ENCODE assay signal across 13 cellular contexts in the genomic region with DNA sequence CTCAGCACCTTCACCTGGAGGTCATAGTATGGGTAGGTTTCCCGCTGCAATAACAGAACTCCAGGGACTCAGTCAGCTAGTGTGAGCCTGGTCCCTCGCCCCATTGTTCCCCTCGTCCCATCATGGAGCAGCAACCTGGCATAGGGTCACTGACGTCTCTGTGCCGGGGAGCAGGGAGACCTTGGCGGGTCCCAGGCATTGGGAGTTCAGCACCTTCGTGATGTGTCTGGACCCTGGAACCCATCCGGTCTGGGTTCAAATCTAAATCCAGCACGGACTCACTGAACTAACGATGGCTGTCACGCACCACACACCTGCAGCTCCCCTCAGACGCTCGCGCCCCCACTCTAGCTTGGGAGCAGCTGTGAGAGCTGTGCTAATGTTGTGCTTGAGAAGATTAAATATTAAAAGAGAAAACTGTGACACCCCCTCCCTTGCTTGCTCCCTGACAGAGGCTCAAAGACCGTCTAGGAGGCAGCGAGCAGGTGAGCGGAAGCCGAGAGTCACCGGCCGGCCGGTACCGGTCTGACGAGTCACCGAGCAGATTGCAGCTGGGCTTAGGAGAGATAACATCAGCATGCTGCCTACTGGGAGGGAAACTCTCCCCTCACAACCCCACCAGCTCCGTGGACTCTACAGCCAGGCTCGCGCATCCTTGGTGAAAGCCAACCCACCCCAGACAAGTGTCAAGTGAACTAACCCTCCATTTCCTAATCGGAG. TPM values are rescaled to one million over a fixed set of nuclear protein-coding genes. Genes with fewer than 3 reads are reported as not detected.
DNase-seq lines count a peak whose midpoint lies in the region; ATAC-seq, FAIRE-seq and TF ChIP-seq lines count a peak whose summit lies in the region.
"Had no signal": no experiment of that assay in that cellular context is flagged by ENCODE, and none has a peak within 500 bp of the region (broad histone marks: within the 10 kb centered on the region; RNA-seq: fewer than 3 reads in every experiment).

No MANE protein-coding gene starts in this region.

- intact Hi-C loops in PC-3 (cut with micrococcal nuclease) (no loop called here), gastrocnemius medialis (cut with DNase I; ENCODE audit: low total_unique reads) (no loop called here)

- H3K36me3 ChIP-seq in H7 (replicated peaks; ENCODE audit: control insufficient read depth, insufficient read depth, low read length): peaks cover 6% of the 10 kb centered on the region
- H3K36me3 ChIP-seq in PC-3 (ENCODE audit: low read depth, low read length): peaks cover 11% of the 10 kb centered on the region; the same call in 1 of the 2 replicates
- peaks cover 5 to 11% of the 10 kb centered on the region in 2 experiments for H3K36me3 ChIP-seq in keratinocyte (ENCODE audit: control insufficient read depth in 2 of 2, extremely low read depth in 1 of 2, insufficient read depth in 2 of 2, low read length in 2 of 2)
- H3K36me3 ChIP-seq in gastrocnemius medialis: peaks cover 0 to 17% of the 10 kb centered on the region in 2 donors

- H2AFZ ChIP-seq in PC-3 (ENCODE audit: low read length) (peak overlapping the region; percentile 84), keratinocyte (ENCODE audit: control insufficient read depth, low read length) (peak overlapping the region; percentile 24)

- H3K79me2 ChIP-seq in PC-3 (ENCODE audit: low read length) (no peaks in the 10 kb centered on the region), keratinocyte (ENCODE audit: control insufficient read depth, insufficient read depth, low read length) (no peaks in the 10 kb centered on the region)

- no peaks in the 10 kb centered on the region for H3F3A ChIP-seq in PC-3 (ENCODE audit: low read length, unreplicated experiment)

- H3K27ac ChIP-seq in PC-3 (ENCODE audit: low read length) (peak overlapping the region; percentile 50), keratinocyte (ENCODE audit: control insufficient read depth, insufficient read depth, low read length) (peak overlapping the region; percentile 27), gastrocnemius medialis (peak overlapping the region; percentile 93 to 100 (median 95))

- in situ Hi-C loops in gastrocnemius medialis (cut with MboI; ENCODE audit: low sequenced_read_pairs in 4 of 4): no loop called here

- DNase-seq in H7 (peak; percentile 61), PC-3 (peak; percentile 76), keratinocyte (ENCODE audit: low read depth, low spot score) (no peak), gastrocnemius medialis (peak in 1 of 2 donors; percentile 73), NAMALWA (ENCODE audit: low spot score) (no peak), NCI-H2081 treated with DMSO at 0.1 percent for 48 hours (lab: John Stamatoyannopoulos, UW) (no peak)
- DNase-seq: erythroblast, NCI-H1436, occipital lobe had no signal

- TF ChIP-seq CTCF in PC-3 (conservative IDR thresholded peaks at IDR 0.05; ENCODE audit: low read depth, low read length) (no peak), keratinocyte (optimal IDR thresholded peaks at IDR 0.05 in 1 of 3, IDR thresholded peaks at IDR 0.05 in 1 of 3, conservative IDR thresholded peaks at IDR 0.05 in 1 of 3; ENCODE audit: extremely low read depth in 1 of 3, insufficient read depth in 2 of 3, low read length in 3 of 3) (no peak), gastrocnemius medialis (IDR thresholded peaks at IDR 0.05 in 4 of 5, conservative IDR thresholded peaks at IDR 0.05 in 1 of 5) (no peak)

- TF ChIP-seq POLR2A in gastrocnemius medialis (IDR thresholded peaks at IDR 0.05): no peak

- peak; percentile 84 for FAIRE-seq in keratinocyte (lab: Jason Lieb, UNC)
- FAIRE-seq: GM12892 had no signal

- POLR2A ChIA-PET in PC-3 (lab: Charles Lee; ENCODE audit: unreplicated experiment): interaction anchor here (0.6 kb wide), 1 partner anchor 418 kb away, joined by 3 read pairs; no protein-coding TSS in a partner anchor

- no peaks in the 10 kb centered on the region for H3K27me3 ChIP-seq in H7 (ENCODE audit: control insufficient read depth, insufficient read depth, low read length)
- H3K27me3 ChIP-seq in PC-3 (ENCODE audit: low read length): no peaks in the 10 kb centered on the region
- H3K27me3 ChIP-seq in keratinocyte (ENCODE audit: control insufficient read depth, extremely low read depth, insufficient read depth, low read length): no peaks in the 10 kb centered on the region
- H3K27me3 ChIP-seq in gastrocnemius medialis: no peaks in the 10 kb centered on the region

- no peak overlapping the region for H3K4me3 ChIP-seq in H7 (ENCODE audit: insufficient read depth, low read depth, low read length)
- H3K4me3 ChIP-seq in PC-3 (ENCODE audit: low read length): peak overlapping the region; percentile 63
- H3K4me3 ChIP-seq in keratinocyte (ENCODE audit: control insufficient read depth in 2 of 3, extremely low read depth in 1 of 3, insufficient read depth in 2 of 3, low read depth in 1 of 3, low read length in 3 of 3): peak overlapping the region; percentile 23 to 55 (median 24)
- peak overlapping the region in 3 of 4 donors; percentile 13 to 39 (median 22) for H3K4me3 ChIP-seq in gastrocnemius medialis

- no peaks in the 10 kb centered on the region for H3K9me1 ChIP-seq in keratinocyte (ENCODE audit: control insufficient read depth, extremely low read depth, insufficient read depth, low read length)

- dilution Hi-C loops in keratinocyte (cut with MboI; ENCODE audit: extremely low pct_ligation_motif_present, low sequenced_read_pairs): no loop called here

- H4K20me1 ChIP-seq in PC-3 (ENCODE audit: low read length): no peaks in the 10 kb centered on the region
- no peaks in the 10 kb centered on the region for H4K20me1 ChIP-seq in keratinocyte (ENCODE audit: control insufficient read depth, extremely low read depth, insufficient read depth, low read length)

- H3K4me2 ChIP-seq in PC-3 (ENCODE audit: low read length) (peak overlapping the region; percentile 87), keratinocyte (ENCODE audit: control insufficient read depth, extremely low read depth, insufficient read depth, low read depth, low read length) (peak overlapping the region; percentile 82)

- H3K4me1 ChIP-seq in PC-3 (ENCODE audit: insufficient read depth, low read length) (peaks cover 17% of the 10 kb centered on the region), keratinocyte (ENCODE audit: control insufficient read depth, extremely low read depth, insufficient read depth, low read length) (peaks cover 53% of the 10 kb centered on the region), gastrocnemius medialis (peaks cover 58 to 73% of the 10 kb centered on the region in 2 donors)

- CTCF ChIA-PET in PC-3 (lab: Charles Lee): no interaction called here

- peak; percentile 68 for ATAC-seq in PC-3
- no peak for ATAC-seq in gastrocnemius medialis
- no peak for ATAC-seq in GM21515 (IDR thresholded peaks at IDR 0.05; ENCODE audit: unreplicated experiment)

- H3K9ac ChIP-seq in PC-3 (ENCODE audit: low read length): peak overlapping the region; percentile 45
- peak overlapping the region; percentile 53 for H3K9ac ChIP-seq in keratinocyte (ENCODE audit: control insufficient read depth, extremely low read depth, insufficient read depth, low read length)

- no TSS peak for BruUV-seq in PC-3 (replicated peaks; lab: Mats Ljungman, UMichigan)

- no peaks in the 10 kb centered on the region for H3K9me2 ChIP-seq in PC-3 (replicated peaks; ENCODE audit: low read length)

- no peaks in the 10 kb centered on the region for H3K9me3 ChIP-seq in PC-3 (ENCODE audit: low read length)
- H3K9me3 ChIP-seq in keratinocyte (ENCODE audit: control insufficient read depth, low read depth, low read length): no peaks in the 10 kb centered on the region
- H3K9me3 ChIP-seq in gastrocnemius medialis: no peaks in the 10 kb centered on the region

RNA-seq across cellular contexts. Expression of gene PLA2G4F, which starts 0.7 kb away (rescaled TPM):
- total RNA-seq in H7 (2014; rRNA removed; shearing (Covaris generic)): not detected in 2 replicates
- total RNA-seq in PC-3 (2014; rRNA removed): 5.5 and 5.8 TPM in 2 replicates
- polyA plus RNA-seq in keratinocyte: 1.1 to 15.5 TPM (median 4.4 TPM) in 3 replicates
- polyA plus RNA-seq in keratinocyte (2011; ENCODE audit: low read depth): 24.5 TPM
- polyA plus RNA-seq in keratinocyte (2011; cell fraction: cytosol; rRNA removed): 1.2 and 1.3 TPM in 2 replicates
- polyA plus RNA-seq in keratinocyte (2011; cell fraction: nucleus; rRNA removed): 9.9 and 12.0 TPM in 2 replicates
- polyA plus RNA-seq in keratinocyte (2012; ENCODE audit: low replicate concordance): 1.8 and 38.4 TPM in 2 replicates
- 4.6 to 12.8 TPM (median 4.9 TPM) in 3 replicates for polyA minus RNA-seq in keratinocyte
- polyA minus RNA-seq in keratinocyte (2011; cell fraction: cytosol; rRNA and poly(A)+ RNA removed): 9.0 TPM
- 7.7 and 8.2 TPM in 2 replicates for polyA minus RNA-seq in keratinocyte (2011; cell fraction: nucleus; rRNA and poly(A)+ RNA removed)
- total RNA-seq in gastrocnemius medialis: 1 to 10 TPM; 1.0 to 8.4 (median 4.9) TPM
- total RNA-seq: occipital lobe, RPMI7951, temporal lobe had no signal

RNA-seq across cellular contexts. Expression of gene VPS39, which starts 52.4 kb away (rescaled TPM):
- total RNA-seq in H7 (2014; rRNA removed; shearing (Covaris generic)): 26.6 and 27.9 TPM in 2 replicates
- total RNA-seq in PC-3 (2014; rRNA removed) (28.5 and 46.4 TPM in 2 replicates), gastrocnemius medialis (10 to 100 TPM; 28.8 to 41.8 (median 35.2) TPM)
- polyA plus RNA-seq in keratinocyte: 29.7 to 32.0 TPM (median 29.9 TPM) in 3 replicates
- 25.6 TPM for polyA plus RNA-seq in keratinocyte (2011; ENCODE audit: low read depth)
- 25.5 and 29.6 TPM in 2 replicates for polyA plus RNA-seq in keratinocyte (2011; cell fraction: cytosol; rRNA removed)
- 79.1 and 87.4 TPM in 2 replicates for polyA plus RNA-seq in keratinocyte (2011; cell fraction: nucleus; rRNA removed)
- polyA plus RNA-seq in keratinocyte (2012; ENCODE audit: low replicate concordance): 23.8 and 31.5 TPM in 2 replicates
- 36.0 to 53.6 TPM (median 41.6 TPM) in 3 replicates for polyA minus RNA-seq in keratinocyte
- 23.2 TPM for polyA minus RNA-seq in keratinocyte (2011; cell fraction: cytosol; rRNA and poly(A)+ RNA removed)
- 41.6 and 81.5 TPM in 2 replicates for polyA minus RNA-seq in keratinocyte (2011; cell fraction: nucleus; rRNA and poly(A)+ RNA removed)

Comparison
In these comparisons a context has a peak if more than half of its experiments do, and no peak if none do; other contexts are left out.
1. DNase-seq: peak in H7 (single experiment) and PC-3 (single experiment); none in keratinocyte (single experiment), NAMALWA (single experiment) and NCI-H2081 treated with DMSO at 0.1 percent for 48 hours (single experiment).
2. H3K27ac ChIP-seq: peak in every context shown above with its lines; median percentile 95 in gastrocnemius medialis; 50 in PC-3; 27 in keratinocyte.